In the genomic region with DNA sequence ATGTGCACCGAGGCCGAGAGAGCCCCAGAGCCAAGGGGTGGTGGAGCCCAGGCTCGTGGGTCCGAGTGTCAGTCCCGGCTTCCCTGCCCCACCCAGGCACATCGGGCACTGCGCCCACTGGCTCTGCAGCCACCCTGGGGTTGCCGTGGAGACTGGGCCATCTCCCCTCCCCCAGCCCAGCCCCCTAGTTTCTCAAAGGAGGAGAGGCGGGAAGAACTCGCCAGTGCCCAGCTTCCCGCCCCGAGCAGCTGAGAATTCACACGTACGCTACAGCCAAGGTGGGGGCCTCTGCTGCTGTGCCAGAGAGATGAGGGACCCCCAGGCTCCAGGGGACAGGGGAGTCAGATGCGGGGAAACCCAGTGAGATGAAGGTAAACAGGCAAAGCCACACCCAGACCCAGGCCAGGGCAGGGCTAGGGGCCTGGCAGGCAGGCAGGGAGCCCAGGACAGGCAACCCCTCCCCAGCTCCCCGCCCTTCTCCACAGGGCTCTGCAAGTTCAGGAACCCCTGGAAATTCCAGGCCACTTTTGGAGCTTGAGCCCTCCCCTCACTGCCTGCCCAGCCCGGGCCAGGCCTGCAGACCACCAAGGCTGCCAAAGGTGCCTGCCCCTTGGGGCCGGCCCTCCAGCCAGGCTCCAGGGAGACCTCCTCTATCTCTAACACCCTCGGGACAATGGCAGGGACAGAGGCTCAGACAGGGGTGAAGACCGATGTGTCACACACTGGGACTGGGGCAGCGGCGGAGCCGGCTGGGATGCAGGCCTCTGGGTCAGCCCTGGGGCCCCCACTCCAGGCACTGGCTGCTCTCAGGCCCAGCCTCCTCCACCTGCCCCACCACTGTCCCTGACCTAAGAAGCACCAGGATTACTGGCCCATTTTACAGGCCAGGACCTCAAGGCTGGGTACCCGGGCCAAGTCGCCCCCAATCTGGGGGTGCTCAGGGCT, we compare ENCODE assay signal across 2 cellular contexts.
TF ChIP-seq lines count a peak whose summit lies in the region.

No MANE protein-coding gene starts in this region.

TF ChIP-seq in HCT116, 20 proteins besides CTCF, POLR2A, EP300 and RAD21:
- TF ChIP-seq EZH2 (IDR thresholded peaks at IDR 0.05) (no peak), SIN3A (IDR thresholded peaks at IDR 0.05; ENCODE audit: low read depth) (no peak), FOSL1 (IDR thresholded peaks at IDR 0.05; ENCODE audit: low read depth) (no peak), ZFX (IDR thresholded peaks at IDR 0.05) (peak; percentile 23; the same call in 1 of the 2 replicates), ELF1 (IDR thresholded peaks at IDR 0.05; ENCODE audit: borderline replicate concordance, low read depth) (no peak)
- TF ChIP-seq, protein P1, sequence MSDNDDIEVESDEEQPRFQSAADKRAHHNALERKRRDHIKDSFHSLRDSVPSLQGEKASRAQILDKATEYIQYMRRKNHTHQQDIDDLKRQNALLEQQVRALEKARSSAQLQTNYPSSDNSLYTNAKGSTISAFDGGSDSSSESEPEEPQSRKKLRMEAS (IDR thresholded peaks at IDR 0.05), result no peak
- TF ChIP-seq, protein P2, sequence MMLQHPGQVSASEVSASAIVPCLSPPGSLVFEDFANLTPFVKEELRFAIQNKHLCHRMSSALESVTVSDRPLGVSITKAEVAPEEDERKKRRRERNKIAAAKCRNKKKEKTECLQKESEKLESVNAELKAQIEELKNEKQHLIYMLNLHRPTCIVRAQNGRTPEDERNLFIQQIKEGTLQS (IDR thresholded peaks at IDR 0.05), result no peak

TF ChIP-seq in K562, 482 proteins besides CTCF, POLR2A, EP300 and RAD21:
- no peak for TF ChIP-seq ERF (CRISPR knock-in tag; IDR thresholded peaks at IDR 0.05)
- TF ChIP-seq RBFOX2 (IDR thresholded peaks at IDR 0.05; ENCODE audit: low read depth, low read length), result peak; percentile 29; the same call in 1 of the 2 replicates
- TF ChIP-seq, protein P3, sequence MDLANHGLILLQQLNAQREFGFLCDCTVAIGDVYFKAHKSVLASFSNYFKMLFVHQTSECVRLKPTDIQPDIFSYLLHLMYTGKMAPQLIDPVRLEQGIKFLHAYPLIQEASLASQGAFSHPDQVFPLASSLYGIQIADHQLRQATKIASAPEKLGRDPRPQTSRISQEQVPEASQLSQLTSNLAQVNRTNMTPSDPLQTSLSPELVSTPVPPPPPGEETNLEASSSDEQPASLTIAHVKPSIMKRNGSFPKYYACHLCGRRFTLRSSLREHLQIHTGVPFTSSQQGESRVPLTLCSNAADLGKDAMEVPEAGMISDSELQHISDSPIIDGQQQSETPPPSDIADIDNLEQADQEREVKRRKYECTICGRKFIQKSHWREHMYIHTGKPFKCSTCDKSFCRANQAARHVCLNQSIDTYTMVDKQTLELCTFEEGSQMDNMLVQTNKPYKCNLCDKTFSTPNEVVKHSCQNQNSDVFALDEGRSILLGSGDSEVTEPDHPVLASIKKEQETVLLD (IDR thresholded peaks at IDR 0.05), result no peak
- no peak for TF ChIP-seq SMAD3 (CRISPR knock-in tag; conservative IDR thresholded peaks at IDR 0.05)
- TF ChIP-seq MCM3 (IDR thresholded peaks at IDR 0.05), result no peak
- no peak for TF ChIP-seq KLF16 (IDR thresholded peaks at IDR 0.05)
- no peak for TF ChIP-seq ZNF134 (CRISPR knock-in tag; conservative IDR thresholded peaks at IDR 0.05)
- 0 out of 4 replicates have a peak, but pooled peaks of 1 of the 2 experiments have one; percentile 28 for TF ChIP-seq KDM1A (IDR thresholded peaks at IDR 0.05)
- TF ChIP-seq PRPF4 (IDR thresholded peaks at IDR 0.05; ENCODE audit: insufficient read depth, low read depth, low read length, poor library complexity, severe bottlenecking), result no peak
- TF ChIP-seq PCBP1 (IDR thresholded peaks at IDR 0.05; ENCODE audit: low read depth, low read length, poor library complexity, severe bottlenecking), result peak; percentile 11
